ENCODE assay signal across 1 cellular context in genomic region chr7:53426145-53426750, GRCh38.
TF ChIP-seq lines count a peak whose summit lies in the region.

No MANE protein-coding gene starts in this region.

TF ChIP-seq in liver, 16 proteins besides CTCF, POLR2A, EP300 and RAD21 (continued from another document):
- no peak for TF ChIP-seq YY1 (IDR thresholded peaks at IDR 0.05)
- no peak for TF ChIP-seq EGR1 (IDR thresholded peaks at IDR 0.05; ENCODE audit: low read depth in 2 of 2)
- TF ChIP-seq SP1 (IDR thresholded peaks at IDR 0.05), result no peak
